ENCODE assay signal across 8 cellular contexts in the genomic region with DNA sequence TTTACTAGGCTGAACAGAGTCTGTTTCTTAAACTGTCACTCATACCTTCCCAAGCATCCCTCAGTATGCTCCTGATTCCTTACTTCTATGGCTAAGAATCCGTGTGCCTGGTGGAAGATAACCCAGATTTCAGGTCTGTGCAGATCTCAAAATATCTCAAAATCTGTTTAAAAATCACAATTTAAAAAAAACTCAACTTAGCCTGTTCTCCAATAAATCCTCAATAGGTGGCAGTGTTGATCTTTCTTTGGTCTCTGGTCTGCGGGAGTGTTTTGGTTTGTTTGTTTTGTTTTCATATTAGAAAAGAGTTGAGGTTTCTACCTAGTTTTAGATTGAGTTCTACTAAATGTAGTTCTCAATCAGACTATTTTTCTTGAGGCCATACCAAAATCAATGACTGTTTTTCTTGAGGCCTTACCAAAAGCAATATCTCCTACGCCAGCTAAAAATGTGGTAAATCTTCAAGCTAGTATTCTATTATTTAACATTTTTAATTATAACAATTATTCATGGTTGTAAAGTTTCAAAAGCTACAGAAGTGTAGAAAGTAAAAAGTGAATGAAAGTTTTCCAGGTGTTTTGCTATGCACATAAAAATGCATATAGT. TPM values are rescaled to one million over a fixed set of nuclear protein-coding genes. Genes with fewer than 3 reads are reported as not detected.
DNase-seq lines count a peak whose midpoint lies in the region; ATAC-seq and TF ChIP-seq lines count a peak whose summit lies in the region.

No MANE protein-coding gene starts in this region.

- intact Hi-C loops in activated CD4-positive, alpha-beta T cell treated with anti-CD3 and anti-CD28 coated beads for 36 hours (cut with DNase I, micrococcal nuclease) = loop anchor here (1.0 to 10.0 kb wide), 6 partner anchors 17 to 1434 kb away; no protein-coding TSS in a partner anchor
- intact Hi-C loops in stomach (cut with DNase I; ENCODE audit: low total_unique reads) = no loop called here

- ATAC-seq in activated CD4-positive, alpha-beta T cell treated with anti-CD3 and anti-CD28 coated beads for 36 hours = peak; percentile 35
- ATAC-seq in T-helper 17 cell (peak; percentile 49), HG03108 (IDR thresholded peaks at IDR 0.05; ENCODE audit: unreplicated experiment) (no peak), HG02970 (IDR thresholded peaks at IDR 0.05; ENCODE audit: low FRiP score, unreplicated experiment) (no peak)

- CTCF ChIA-PET in activated CD4-positive, alpha-beta T cell treated with anti-CD3 and anti-CD28 coated beads for 36 hours (lab: Charles Lee) = interaction anchor here (0.6 to 1.7 kb wide), 26 partner anchors 10 to 1161 kb away, joined by 3 to 11 read pairs (median 3); partner anchors contain the start of genes ALG2 and SEC61B

- POLR2A ChIA-PET in activated CD4-positive, alpha-beta T cell treated with anti-CD3 and anti-CD28 coated beads for 36 hours (lab: Charles Lee) = no interaction called here

- H3K27me3 Mint-ChIP-seq in activated CD4-positive, alpha-beta T cell treated with anti-CD3 and anti-CD28 coated beads for 36 hours = peaks cover 8% of the 10 kb centered on the region
- H3K27me3 Mint-ChIP-seq in T-helper 17 cell = no peaks in the 10 kb centered on the region

- peak; percentile 65 for TF ChIP-seq CTCF in LNCaP clone FGC (IDR thresholded peaks at IDR 0.05; ENCODE audit: control insufficient read depth, extremely low read depth, insufficient read depth)
- TF ChIP-seq CTCF in stomach (IDR thresholded peaks at IDR 0.05) = peak in 5 of 7 experiments; percentile 8 to 39 (median 28)

- H3K9me3 ChIP-seq in T-helper 17 cell (ENCODE audit: control insufficient read depth, low read length, poor library complexity, severe bottlenecking) (no peaks in the 10 kb centered on the region), stomach (no peaks in the 10 kb centered on the region)

- no peak overlapping the region for H3K4me3 Mint-ChIP-seq in activated CD4-positive, alpha-beta T cell treated with anti-CD3 and anti-CD28 coated beads for 36 hours
- H3K4me3 Mint-ChIP-seq in T-helper 17 cell = no peak overlapping the region

- H3K36me3 Mint-ChIP-seq in activated CD4-positive, alpha-beta T cell treated with anti-CD3 and anti-CD28 coated beads for 36 hours (ENCODE audit: low read depth) = no peaks in the 10 kb centered on the region
- H3K36me3 Mint-ChIP-seq in T-helper 17 cell (ENCODE audit: low read depth) = no peaks in the 10 kb centered on the region

- DNase-seq in activated CD4-positive, alpha-beta T cell treated with anti-CD3 and anti-CD28 coated beads for 36 hours = no peak
- no peak for DNase-seq in activated CD4-positive, alpha-beta T cell treated with anti-CD3 and anti-CD28 coated beads, Interleukin-2, amount 50 U/mL, for 48 hours
- DNase-seq in LNCaP clone FGC (ENCODE audit: low read depth) = peak; percentile 30
- no peak for DNase-seq in T-helper 17 cell
- peak; percentile 49 for DNase-seq in glomerular visceral epithelial cell (ENCODE audit: extremely low spot score)
- DNase-seq in stomach = no peak

- no peaks in the 10 kb centered on the region for H3K9me3 Mint-ChIP-seq in activated CD4-positive, alpha-beta T cell treated with anti-CD3 and anti-CD28 coated beads for 36 hours (ENCODE audit: low read depth)

- WGBS in stomach, 5 donors = 32 to 35% (median 33%) methylated on average over 3 of the region's 3 CpGs

- H3K36me3 ChIP-seq in stomach = no peaks in the 10 kb centered on the region

- H3K4me3 ChIP-seq in LNCaP clone FGC (ENCODE audit: low read depth, low read length) (no peak overlapping the region), stomach (no peak overlapping the region)

- peaks cover 22% of the 10 kb centered on the region for H3K4me1 Mint-ChIP-seq in activated CD4-positive, alpha-beta T cell treated with anti-CD3 and anti-CD28 coated beads for 36 hours
- peaks cover 9% of the 10 kb centered on the region for H3K4me1 Mint-ChIP-seq in T-helper 17 cell

- no peak for TF ChIP-seq EP300 in stomach (IDR thresholded peaks at IDR 0.05)

- no peak overlapping the region for H3K27ac Mint-ChIP-seq in activated CD4-positive, alpha-beta T cell treated with anti-CD3 and anti-CD28 coated beads for 36 hours
- H3K27ac Mint-ChIP-seq in T-helper 17 cell = no peak overlapping the region

- H3K27ac ChIP-seq in stomach = no peak overlapping the region

- H3K4me1 ChIP-seq in stomach = peaks cover 0 to 8% (median 2%) of the 10 kb centered on the region in 4 donors

- no peaks in the 10 kb centered on the region for H3K27me3 ChIP-seq in stomach

- TF ChIP-seq POLR2A in stomach (IDR thresholded peaks at IDR 0.05) = no peak

RNA-seq across cellular contexts. Expression of gene TGFBR1, which starts 57.9 kb away (rescaled TPM):
- total RNA-seq in activated CD4-positive, alpha-beta T cell treated with anti-CD3 and anti-CD28 coated beads for 36 hours = 10 to 100 TPM; 18.6 to 19.3 TPM
- total RNA-seq in T-helper 17 cell (10 to 100 TPM; 23.5 to 29.1 TPM), stomach (100 to 1,000 TPM in 2 of 5 donors, 10 to 100 TPM in 2, 1 to 10 TPM in 1; 7.2 to 119 (median 56.8) TPM)
- polyA plus RNA-seq in stomach = 1 to 10 TPM; 5.2 to 9.1 (median 7.8) TPM

RNA-seq across cellular contexts. Expression of gene ALG2, which starts 58.9 kb away (rescaled TPM):
- total RNA-seq in activated CD4-positive, alpha-beta T cell treated with anti-CD3 and anti-CD28 coated beads for 36 hours = 10 to 100 TPM; 22.8 to 31.1 TPM
- 10 to 100 TPM; 17.9 to 19.5 TPM for total RNA-seq in T-helper 17 cell
- total RNA-seq in stomach = 10 to 100 TPM in 4 of 5 donors, 1 to 10 TPM in 1; 1.8 to 33.9 (median 28.0) TPM
- 10 to 100 TPM; 12.5 to 19.0 (median 15.9) TPM for polyA plus RNA-seq in stomach

RNA-seq across cellular contexts. Expression of gene SEC61B, which starts 59.2 kb away (rescaled TPM):
- total RNA-seq in activated CD4-positive, alpha-beta T cell treated with anti-CD3 and anti-CD28 coated beads for 36 hours = 100 to 1,000 TPM in 1 of 2 experiments, 10 to 100 TPM in 1; 81.0 to 139 TPM
- total RNA-seq in T-helper 17 cell (10 to 100 TPM; 84.9 to 95.0 TPM), stomach (100 to 1,000 TPM in 2 of 5 donors, 10 to 100 TPM in 1, 1 to 10 TPM in 2; 4.1 to 172 (median 73.8) TPM)
- 100 to 1,000 TPM; 213 to 467 (median 346) TPM for polyA plus RNA-seq in stomach

Comparison
In these comparisons a context has a peak if more than half of its experiments do, and no peak if none do; other contexts are left out.
1. ATAC-seq: peak in activated CD4-positive, alpha-beta T cell treated with anti-CD3 and anti-CD28 coated beads for 36 hours (single experiment) and T-helper 17 cell (single experiment); none in HG03108 (single experiment) and HG02970 (single experiment).
2. DNase-seq: peak in LNCaP clone FGC (single experiment) and glomerular visceral epithelial cell (single experiment); none in activated CD4-positive, alpha-beta T cell treated with anti-CD3 and anti-CD28 coated beads for 36 hours (single experiment), activated CD4-positive, alpha-beta T cell treated with anti-CD3 and anti-CD28 coated beads, Interleukin-2, amount 50 U/mL, for 48 hours (0 of 2), T-helper 17 cell (0 of 3) and stomach (single experiment).